15 cellular contexts compared by ENCODE assay signal in genomic region chr3:114221165-114221880, GRCh38. TPM values are rescaled to one million over a fixed set of nuclear protein-coding genes. Genes with fewer than 3 reads are reported as not detected.
A peak's percentile ranks its signal among the peaks of the same experiment; 100 is the strongest.
DNase-seq lines count a peak whose midpoint lies in the region; ATAC-seq and TF ChIP-seq lines count a peak whose summit lies in the region.
"Had no signal": no experiment of that assay in that cellular context is flagged by ENCODE, and none has a peak within 500 bp of the region (broad histone marks: within the 10 kb centered on the region; RNA-seq: fewer than 3 reads in every experiment).

No MANE protein-coding gene starts in this region.

- peak; percentile 35 for ATAC-seq in HG03442 (IDR thresholded peaks at IDR 0.05; ENCODE audit: unreplicated experiment)
- no peak for ATAC-seq in left lung

- no peaks in the 10 kb centered on the region for H3K4me1 ChIP-seq in left lung

- no peak overlapping the region for H3K27ac ChIP-seq in left lung
- H3K27ac ChIP-seq: C4-2B, WERI-Rb-1 had no signal

- H3K27me3 ChIP-seq in left lung = no peaks in the 10 kb centered on the region

- H3K4me3 ChIP-seq in fibroblast of villous mesenchyme (ENCODE audit: low read depth, low read length) = no peak overlapping the region
- H3K4me3 ChIP-seq in left lung = no peak overlapping the region

- no peak for TF ChIP-seq CTCF in fibroblast of villous mesenchyme (IDR thresholded peaks at IDR 0.05; ENCODE audit: insufficient read depth, low read depth, low read length)
- no peak for TF ChIP-seq CTCF in left lung (IDR thresholded peaks at IDR 0.05)

- peaks cover 0 to 16% of the 10 kb centered on the region in 2 donors for H3K9me3 ChIP-seq in left lung

- H3K36me3 ChIP-seq in left lung = no peaks in the 10 kb centered on the region
- H3K36me3 ChIP-seq: WERI-Rb-1 had no signal

- intact Hi-C loops in left lung (cut with DNase I) = no loop called here

- peak; percentile 6 for DNase-seq in CD1c-positive myeloid dendritic cell (ENCODE audit: extremely low spot score)
- peak; percentile 73 for DNase-seq in activated CD8-positive, alpha-beta memory T cell treated with anti-CD3 and anti-CD28 coated beads for 24 hours
- peak; percentile 7 for DNase-seq in fibroblast of villous mesenchyme (ENCODE audit: low read depth)
- DNase-seq in SW480 (ENCODE audit: low spot score) = no peak
- no peak for DNase-seq in epidermal melanocyte (ENCODE audit: insufficient read length, low spot score)
- no peak for DNase-seq in left lung
- no peak for DNase-seq in amniotic stem cell (lab: John Stamatoyannopoulos, UW)
- DNase-seq: endodermal cell, KG1, NCI-H510A, substantia nigra, WERI-Rb-1 had no signal

RNA-seq across cellular contexts. Expression of gene ZNF80, which starts 16.1 kb away (rescaled TPM):
- total RNA-seq in fibroblast of villous mesenchyme (under 0.01 TPM in 1 of 2 replicates, not detected in the other), left lung (under 1 TPM in 1 of 2 donors, not detected in 1; 0.16 TPM)
- total RNA-seq: endodermal cell, pulmonary artery endothelial cell had no signal

RNA-seq across cellular contexts. Expression of gene DRD3, which starts 42.5 kb away (rescaled TPM):
- total RNA-seq in fibroblast of villous mesenchyme (not detected in 2 replicates), left lung (not detected)
- total RNA-seq: endodermal cell, pulmonary artery endothelial cell had no signal

Comparison
In these comparisons a context has a peak if more than half of its experiments do, and no peak if none do; other contexts are left out.
1. DNase-seq: peak in CD1c-positive myeloid dendritic cell (single experiment), activated CD8-positive, alpha-beta memory T cell treated with anti-CD3 and anti-CD28 coated beads for 24 hours (single experiment) and fibroblast of villous mesenchyme (single experiment); none in SW480 (single experiment), epidermal melanocyte (single experiment), left lung (0 of 2) and amniotic stem cell (single experiment).